Comparison of ENCODE assay signal across 8 cellular contexts in genomic region chr19:45613926-45614725, GRCh38. TPM values are rescaled to one million over a fixed set of nuclear protein-coding genes. Genes with fewer than 3 reads are reported as not detected.
DNase-seq lines count a peak whose midpoint lies in the region; FAIRE-seq and TF ChIP-seq lines count a peak whose summit lies in the region.

No MANE protein-coding gene starts in this region.

- TF ChIP-seq POLR2A in H1 (IDR thresholded peaks at IDR 0.05; ENCODE audit: control extremely low read depth in 1 of 2, low read depth in 2 of 2, low read length in 2 of 2), result no peak

- H3K27me3 ChIP-seq in H1 (replicated peaks in 1 of 4; ENCODE audit: control insufficient read depth in 3 of 4, extremely low read depth in 1 of 4, insufficient read depth in 3 of 4, low read length in 3 of 4), result no peaks in the 10 kb centered on the region

- 92% methylated on average over 10 of the region's 10 CpGs; no CpG with 5 or more reads in 1 of the 2 experiments for WGBS in H1 (ENCODE audit: extremely low coverage in 1 of 2, insufficient coverage in 1 of 2, insufficient read length in 1 of 2, insufficient replicate concordance in 2 of 2, low coverage in 1 of 2, low lambda C conversion rate in 2 of 2, missing lambda C conversion rate in 1 of 2), 2 experiments

- no peaks in the 10 kb centered on the region for H4K20me1 ChIP-seq in H1 (replicated peaks in 1 of 2; ENCODE audit: control insufficient read depth in 1 of 2, insufficient read depth in 2 of 2, low read length in 2 of 2)

- H3K23me2 ChIP-seq in H1 (ENCODE audit: low read depth, low read length), result peaks cover 7% of the 10 kb centered on the region; the same call in 1 of the 2 replicates

- FAIRE-seq in H1 (lab: Jason Lieb, UNC), result no peak
- no peak for FAIRE-seq in D721Med (lab: Jason Lieb, UNC)

- TF ChIP-seq EP300 in H1 (IDR thresholded peaks at IDR 0.05; ENCODE audit: borderline replicate concordance in 1 of 2, low read depth in 2 of 2, low read length in 2 of 2), result no peak

- H3K9me3 ChIP-seq in H1 (ENCODE audit: insufficient read depth in 2 of 2, low read depth in 1 of 2, low read length in 1 of 2), result no peaks in the 10 kb centered on the region

- H3K56ac ChIP-seq in H1 (replicated peaks; ENCODE audit: insufficient read length, low read depth, low read length), result no peak overlapping the region

- no peak overlapping the region for H3K4me3 ChIP-seq in H1 (ENCODE audit: extremely low read depth in 1 of 4, insufficient read depth in 2 of 4, low read depth in 3 of 4, low read length in 4 of 4)

- peaks cover 2 to 19% (median 4%) of the 10 kb centered on the region in 4 experiments for H3K36me3 ChIP-seq in H1 (ENCODE audit: control insufficient read depth in 2 of 4, insufficient read depth in 4 of 4, low read length in 3 of 4)

- H4K8ac ChIP-seq in H1 (ENCODE audit: extremely low read depth, insufficient read depth, low read length), result no peak overlapping the region

- 0 out of 2 replicates have a peak overlapping the region, but pooled peaks have one; percentile 23 for H2BK12ac ChIP-seq in H1 (ENCODE audit: low read depth, low read length)

- no peak overlapping the region for H4K5ac ChIP-seq in H1 (ENCODE audit: insufficient read length, low read depth, low read length)

- H4K91ac ChIP-seq in H1 (replicated peaks; ENCODE audit: insufficient read length, low read length), result no peak overlapping the region

- H3K9ac ChIP-seq in H1 (replicated peaks in 1 of 4; ENCODE audit: extremely low read depth in 1 of 4, low read depth in 3 of 4, low read length in 3 of 4), result no peak overlapping the region

- POLR2A ChIA-PET in H1 (lab: Charles Lee; ENCODE audit: partially characterized antibody), result interaction anchor here (1.1 to 7.1 kb wide), 6 partner anchors 8 to 78 kb away, joined by 3 to 119 read pairs (median 16); partner anchors contain the start of gene SNRPD2

- H3K4me1 Mint-ChIP-seq in HFFc6 (ENCODE audit: low read depth), result peaks cover 22% of the 10 kb centered on the region

- CTCF ChIA-PET in H1 (lab: Charles Lee; ENCODE audit: partially characterized antibody), result interaction anchor here (0.5 to 5.6 kb wide), 7 partner anchors 10 to 1045 kb away, joined by 3 to 67 read pairs (median 3); no protein-coding TSS in a partner anchor

- 0 out of 2 replicates have a peak overlapping the region, but pooled peaks have one; percentile 39 for H2AK5ac ChIP-seq in H1 (ENCODE audit: low read depth, low read length)

- TF ChIP-seq RAD21 in H1 (IDR thresholded peaks at IDR 0.05 in 1 of 2, conservative IDR thresholded peaks at IDR 0.05 in 1 of 2; ENCODE audit: low read depth in 2 of 2, low read length in 2 of 2), result no peak

- no peak overlapping the region; a peak in 1 of 4 replicates for H3K4me2 ChIP-seq in H1 (ENCODE audit: insufficient read depth in 1 of 2, low read depth in 2 of 2, low read length in 2 of 2)

- H3K9me3 Mint-ChIP-seq in HFFc6, result no peaks in the 10 kb centered on the region

- H3K4me1 ChIP-seq in H1 (replicated peaks in 1 of 4; ENCODE audit: control insufficient read depth in 3 of 4, insufficient read depth in 4 of 4, low read length in 3 of 4), result peaks cover 0 to 6% (median 2%) of the 10 kb centered on the region in 4 experiments; a peak in 5 of 7 replicates

- no peaks in the 10 kb centered on the region for H3K79me2 ChIP-seq in H1 (ENCODE audit: control insufficient read depth in 1 of 2, insufficient read depth in 2 of 2, low read length in 2 of 2)

- DNase-seq in DMS53 treated with DMSO at 0.1 percent for 48 hours (lab: John Stamatoyannopoulos, UW; ENCODE audit: unreplicated experiment) (peak; percentile 17), HFFc6 (peak; percentile 92), SW480 (ENCODE audit: low spot score) (peak; percentile 99), H1 (ENCODE audit: low read depth in 1 of 2, low spot score in 2 of 2) (no peak), pulmonary artery endothelial cell (ENCODE audit: low read depth, low spot score) (peak; percentile 44), D721Med (ENCODE audit: insufficient read length, low spot score) (no peak), ecto neural progenitor cell (ENCODE audit: low spot score) (no peak), GDM1 (lab: John Stamatoyannopoulos, UW) (no peak)

- H3K23ac ChIP-seq in H1 (ENCODE audit: insufficient read length), result no peak overlapping the region

- TF ChIP-seq CTCF in HFFc6 (IDR thresholded peaks at IDR 0.05) (no peak), H1 (IDR thresholded peaks at IDR 0.05; ENCODE audit: control extremely low read depth in 1 of 3, insufficient read depth in 1 of 3, low read depth in 1 of 3, low read length in 3 of 3) (no peak), D721Med (IDR thresholded peaks at IDR 0.05; ENCODE audit: insufficient read depth, missing control alignments) (no peak)

- no peak overlapping the region for H2BK20ac ChIP-seq in H1 (ENCODE audit: low read length)

- no peak overlapping the region for H2BK120ac ChIP-seq in H1 (replicated peaks; ENCODE audit: low read depth, low read length)

- no peak overlapping the region for H3K27ac ChIP-seq in H1 (ENCODE audit: low read depth, low read length)

- no peak overlapping the region for H3K14ac ChIP-seq in H1 (ENCODE audit: insufficient read length)

- peak overlapping the region; percentile 98 for H3K27ac Mint-ChIP-seq in HFFc6

- H3K18ac ChIP-seq in H1 (ENCODE audit: extremely low read depth, low read length), result no peak overlapping the region

- no peaks in the 10 kb centered on the region for H3K79me1 ChIP-seq in H1 (ENCODE audit: low read depth, low read length)

- peaks cover 30% of the 10 kb centered on the region for H3K36me3 Mint-ChIP-seq in HFFc6 (ENCODE audit: low read depth)

- H2AFZ ChIP-seq in H1 (ENCODE audit: low read length), result no peak overlapping the region

- peak overlapping the region; percentile 66; the same call in 1 of the 2 replicates for H2BK5ac ChIP-seq in H1 (ENCODE audit: low read depth, low read length)

- H3K4me3 Mint-ChIP-seq in HFFc6, result peak overlapping the region; percentile 79

- H2BK15ac ChIP-seq in H1 (ENCODE audit: low read length), result no peak overlapping the region

- no peak overlapping the region for H3K4ac ChIP-seq in H1 (replicated peaks; ENCODE audit: insufficient read length, low read depth, low read length)

- H3K27me3 Mint-ChIP-seq in HFFc6 (ENCODE audit: insufficient read depth), result peaks cover 3% of the 10 kb centered on the region

TF ChIP-seq in H1, 55 proteins besides CTCF, POLR2A, EP300 and RAD21 (continues in another document):
- no peak for TF ChIP-seq FOSL1 (IDR thresholded peaks at IDR 0.05; ENCODE audit: insufficient read depth, low read depth, low read length)

RNA-seq across cellular contexts. Expression of gene GPR4, which starts 12.1 kb away (rescaled TPM):
- 10 to 100 TPM in 4 of 6 experiments, 1 to 10 TPM in 2; 3.7 to 16.8 (median 13.3) TPM for total RNA-seq in HFFc6 (2021; fragmentation: NEBNext Ultra II Directional; extraction: Animal tissue kit (Norgen Biotek cat#: 25700))
- total RNA-seq in H1 (2021; fragmentation: NEBNext Ultra II Directional; extraction: Animal tissue kit (Norgen Biotek cat#: 25700)), result 0.19 TPM in 1 of 2 replicates, not detected in the other
- polyA plus RNA-seq in H1 (2011; rRNA removed), result 0.39 and 0.41 TPM in 2 replicates
- 0.16 TPM for polyA plus RNA-seq in H1 (2011; cell fraction: cytosol; rRNA removed)
- polyA plus RNA-seq in H1 (2011; cell fraction: nucleus; rRNA removed), result 0.20 TPM
- 0.13 to 0.51 TPM (median 0.21 TPM) in 4 replicates for polyA plus RNA-seq in H1 (2012, experiment 1 of 2)
- polyA plus RNA-seq in H1 (2012, experiment 2 of 2), result 0.29 TPM
- polyA plus RNA-seq in H1 (2013, experiment 1 of 2), result 0.20 TPM
- 0.13 TPM for polyA plus RNA-seq in H1 (2013, experiment 2 of 2)
- polyA minus RNA-seq in H1 (2011; rRNA and poly(A)+ RNA removed), result 0.06 TPM in 1 of 2 replicates, not detected in the other
- not detected for polyA minus RNA-seq in H1 (2011; cell fraction: cytosol; rRNA and poly(A)+ RNA removed)
- polyA minus RNA-seq in H1 (2011; cell fraction: nucleus; rRNA and poly(A)+ RNA removed), result not detected
- 4.0 and 5.7 TPM in 2 replicates for total RNA-seq in pulmonary artery endothelial cell

RNA-seq across cellular contexts. Expression of gene EML2, which starts 25.1 kb away (rescaled TPM):
- total RNA-seq in HFFc6 (2021; fragmentation: NEBNext Ultra II Directional; extraction: Animal tissue kit (Norgen Biotek cat#: 25700)), result 10 to 100 TPM; 57.8 to 71.2 (median 64.7) TPM
- 28.1 and 28.8 TPM in 2 replicates for total RNA-seq in H1 (2021; fragmentation: NEBNext Ultra II Directional; extraction: Animal tissue kit (Norgen Biotek cat#: 25700))
- 29.4 and 45.4 TPM in 2 replicates for polyA plus RNA-seq in H1 (2011; rRNA removed)
- 41.5 TPM for polyA plus RNA-seq in H1 (2011; cell fraction: cytosol; rRNA removed)
- polyA plus RNA-seq in H1 (2011; cell fraction: nucleus; rRNA removed), result 135 TPM
- 36.7 to 46.1 TPM (median 43.1 TPM) in 4 replicates for polyA plus RNA-seq in H1 (2012, experiment 1 of 2)
- polyA plus RNA-seq in H1 (2012, experiment 2 of 2), result 23.6 TPM
- polyA plus RNA-seq in H1 (2013, experiment 1 of 2), result 14.5 TPM
- 13.1 TPM for polyA plus RNA-seq in H1 (2013, experiment 2 of 2)
- 31.1 and 51.6 TPM in 2 replicates for polyA minus RNA-seq in H1 (2011; rRNA and poly(A)+ RNA removed)
- polyA minus RNA-seq in H1 (2011; cell fraction: cytosol; rRNA and poly(A)+ RNA removed), result 33.6 TPM
- polyA minus RNA-seq in H1 (2011; cell fraction: nucleus; rRNA and poly(A)+ RNA removed), result 36.1 TPM
- total RNA-seq in pulmonary artery endothelial cell, result 22.2 and 35.6 TPM in 2 replicates

RNA-seq across cellular contexts. Expression of gene OPA3, which starts 29.5 kb away (rescaled TPM):
- 10 to 100 TPM; 13.3 to 15.5 (median 14.3) TPM for total RNA-seq in HFFc6 (2021; fragmentation: NEBNext Ultra II Directional; extraction: Animal tissue kit (Norgen Biotek cat#: 25700))
- total RNA-seq in H1 (2021; fragmentation: NEBNext Ultra II Directional; extraction: Animal tissue kit (Norgen Biotek cat#: 25700)), result 12.8 and 14.5 TPM in 2 replicates
- polyA plus RNA-seq in H1 (2011; rRNA removed), result 12.5 and 16.4 TPM in 2 replicates
- polyA plus RNA-seq in H1 (2011; cell fraction: cytosol; rRNA removed), result 13.9 TPM
- polyA plus RNA-seq in H1 (2011; cell fraction: nucleus; rRNA removed), result 10.4 TPM
- polyA plus RNA-seq in H1 (2012, experiment 1 of 2), result 6.7 to 9.3 TPM (median 7.6 TPM) in 4 replicates
- polyA plus RNA-seq in H1 (2012, experiment 2 of 2), result 6.9 TPM
- 4.9 TPM for polyA plus RNA-seq in H1 (2013, experiment 1 of 2)
- polyA plus RNA-seq in H1 (2013, experiment 2 of 2), result 5.3 TPM
- 15.0 and 16.7 TPM in 2 replicates for polyA minus RNA-seq in H1 (2011; rRNA and poly(A)+ RNA removed)
- polyA minus RNA-seq in H1 (2011; cell fraction: cytosol; rRNA and poly(A)+ RNA removed), result 5.0 TPM
- 5.8 TPM for polyA minus RNA-seq in H1 (2011; cell fraction: nucleus; rRNA and poly(A)+ RNA removed)
- 6.0 and 9.7 TPM in 2 replicates for total RNA-seq in pulmonary artery endothelial cell

RNA-seq across cellular contexts. Expression of gene GIPR, which starts 53.9 kb away (rescaled TPM):
- total RNA-seq in HFFc6 (2021; fragmentation: NEBNext Ultra II Directional; extraction: Animal tissue kit (Norgen Biotek cat#: 25700)), result 1 to 10 TPM in 1 of 6 experiments, under 1 TPM in 5; 0.31 to 1.1 (median 0.68) TPM
- 0.54 and 1.3 TPM in 2 replicates for total RNA-seq in H1 (2021; fragmentation: NEBNext Ultra II Directional; extraction: Animal tissue kit (Norgen Biotek cat#: 25700))
- polyA plus RNA-seq in H1 (2011; rRNA removed), result 0.42 and 1.0 TPM in 2 replicates
- 1.0 TPM for polyA plus RNA-seq in H1 (2011; cell fraction: cytosol; rRNA removed)
- polyA plus RNA-seq in H1 (2011; cell fraction: nucleus; rRNA removed), result 4.3 TPM
- 0.80 to 1.7 TPM (median 1.1 TPM) in 4 replicates for polyA plus RNA-seq in H1 (2012, experiment 1 of 2)
- polyA plus RNA-seq in H1 (2012, experiment 2 of 2), result 0.50 TPM
- 0.57 TPM for polyA plus RNA-seq in H1 (2013, experiment 1 of 2)
- polyA plus RNA-seq in H1 (2013, experiment 2 of 2), result 0.74 TPM
- polyA minus RNA-seq in H1 (2011; rRNA and poly(A)+ RNA removed), result 0.46 and 1.5 TPM in 2 replicates
- polyA minus RNA-seq in H1 (2011; cell fraction: cytosol; rRNA and poly(A)+ RNA removed), result not detected
- 1.9 TPM for polyA minus RNA-seq in H1 (2011; cell fraction: nucleus; rRNA and poly(A)+ RNA removed)
- total RNA-seq in pulmonary artery endothelial cell, result under 0.01 TPM in 1 of 2 replicates, not detected in the other

Comparison
In these comparisons a context has a peak if more than half of its experiments do, and no peak if none do; other contexts are left out.
1. DNase-seq: peak in DMS53 treated with DMSO at 0.1 percent for 48 hours (single experiment), HFFc6 (single experiment), SW480 (single experiment) and pulmonary artery endothelial cell (single experiment); none in H1 (0 of 2), D721Med (single experiment), ecto neural progenitor cell (single experiment) and GDM1 (single experiment).